11 cellular contexts compared by ENCODE assay signal in the genomic region with DNA sequence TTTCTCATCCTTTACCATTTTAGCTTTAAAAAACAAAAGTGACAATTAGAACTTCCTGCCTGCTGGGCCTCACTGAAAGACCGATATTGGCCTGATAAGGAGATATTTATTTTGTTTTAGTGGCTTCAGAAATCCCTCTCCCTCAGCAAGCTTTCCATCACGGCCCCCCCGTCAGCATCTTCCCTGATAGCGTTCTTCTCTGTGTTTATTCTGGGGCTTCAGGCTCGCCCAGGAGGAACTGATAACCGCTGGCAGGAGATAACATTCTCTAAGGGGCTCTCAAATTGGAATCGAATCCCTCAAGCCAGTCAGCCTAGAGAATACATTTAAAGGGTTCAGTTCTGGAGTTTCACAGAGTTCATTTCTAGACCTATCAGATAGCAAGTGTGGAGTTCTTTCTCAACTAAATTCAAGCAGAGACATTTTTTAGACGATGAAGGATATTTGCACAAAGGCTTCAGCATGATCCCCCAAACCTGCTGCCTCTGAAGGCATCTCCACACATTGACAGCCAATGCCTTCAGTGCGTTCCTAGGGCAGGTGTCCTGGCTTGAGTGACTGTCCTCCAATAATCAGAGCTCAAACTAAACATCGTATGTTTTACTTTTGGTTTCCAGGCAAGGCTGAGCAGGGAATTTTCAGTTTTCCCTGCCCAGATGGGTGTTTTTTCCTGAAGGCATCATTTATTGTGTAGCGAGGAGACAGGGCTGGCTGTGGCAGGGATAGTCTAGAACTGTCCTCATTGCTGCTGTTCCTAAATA. TPM values are rescaled to one million over a fixed set of nuclear protein-coding genes. Genes with fewer than 3 reads are reported as not detected.
DNase-seq lines count a peak whose midpoint lies in the region; ATAC-seq and TF ChIP-seq lines count a peak whose summit lies in the region.
"Had no signal": no experiment of that assay in that cellular context is flagged by ENCODE, and none has a peak within 500 bp of the region (broad histone marks: within the 10 kb centered on the region; RNA-seq: fewer than 3 reads in every experiment).

No MANE protein-coding gene starts in this region.

- H3K9me3 Mint-ChIP-seq in activated CD4-positive, alpha-beta T cell treated with anti-CD3 and anti-CD28 coated beads for 36 hours (ENCODE audit: low read depth): no peaks in the 10 kb centered on the region
- no peaks in the 10 kb centered on the region for H3K9me3 Mint-ChIP-seq in T-cell

- intact Hi-C loops in activated CD4-positive, alpha-beta T cell treated with anti-CD3 and anti-CD28 coated beads for 36 hours (cut with DNase I, micrococcal nuclease): loop anchor here (1.0 to 2.0 kb wide), 7 partner anchors 11 to 418 kb away; a partner anchor contains a TSS
- intact Hi-C loops in esophagus squamous epithelium (cut with DNase I): no loop called here

- WGBS in esophagus squamous epithelium, 2 donors: 54 to 58% methylated on average over 11 of the region's 11 CpGs
- 46% methylated on average over 11 of the region's 11 CpGs for WGBS in smooth muscle cell (ENCODE audit: low lambda C conversion rate)

- H3K4me1 Mint-ChIP-seq in activated CD4-positive, alpha-beta T cell treated with anti-CD3 and anti-CD28 coated beads for 36 hours: peaks cover 83% of the 10 kb centered on the region
- peaks cover 65 to 91% (median 91%) of the 10 kb centered on the region in 3 donors for H3K4me1 Mint-ChIP-seq in T-cell

- POLR2A ChIA-PET in activated CD4-positive, alpha-beta T cell treated with anti-CD3 and anti-CD28 coated beads for 36 hours (lab: Charles Lee): interaction anchor here (0.8 to 1.0 kb wide), 4 partner anchors 20 to 104 kb away, joined by 3 to 10 read pairs (median 6); no protein-coding TSS in a partner anchor
- POLR2A ChIA-PET in T-cell (lab: Charles Lee): interaction anchor here in 1 of 2 donors (0.5 to 1.0 kb wide), 2 partner anchors 109 to 645 kb away, joined by 3 read pairs; no protein-coding TSS in a partner anchor

- peaks cover 16 to 42% (median 20%) of the 10 kb centered on the region in 3 donors for H3K36me3 ChIP-seq in esophagus squamous epithelium
- peaks cover 15% of the 10 kb centered on the region for H3K36me3 ChIP-seq in smooth muscle cell (ENCODE audit: low read depth)

- H3K9me3 ChIP-seq in esophagus squamous epithelium: no peaks in the 10 kb centered on the region
- no peaks in the 10 kb centered on the region for H3K9me3 ChIP-seq in smooth muscle cell (replicated peaks; ENCODE audit: low read depth)
- H3K9me3 ChIP-seq: tibial nerve had no signal

- peaks cover 71% of the 10 kb centered on the region for H3K36me3 Mint-ChIP-seq in activated CD4-positive, alpha-beta T cell treated with anti-CD3 and anti-CD28 coated beads for 36 hours (ENCODE audit: low read depth)
- peaks cover 58% of the 10 kb centered on the region for H3K36me3 Mint-ChIP-seq in T-cell

- no peaks in the 10 kb centered on the region for H3K79me2 ChIP-seq in smooth muscle cell (ENCODE audit: low read depth)

- H3K27ac ChIP-seq in esophagus squamous epithelium: peak overlapping the region; percentile 54 to 78 (median 56)
- H3K27ac ChIP-seq in smooth muscle cell (ENCODE audit: low read depth): no peak overlapping the region

- no peak for TF ChIP-seq CTCF in esophagus squamous epithelium (IDR thresholded peaks at IDR 0.05)
- TF ChIP-seq CTCF in smooth muscle cell (IDR thresholded peaks at IDR 0.05; ENCODE audit: borderline replicate concordance, insufficient read depth, poor library complexity, severe bottlenecking): no peak

- peaks cover 2% of the 10 kb centered on the region for H3F3A ChIP-seq in smooth muscle cell (ENCODE audit: low read depth)

- H3K4me1 ChIP-seq in esophagus squamous epithelium: peaks cover 11 to 73% (median 26%) of the 10 kb centered on the region in 3 donors
- peaks cover 26% of the 10 kb centered on the region for H3K4me1 ChIP-seq in smooth muscle cell (ENCODE audit: low read depth)

- peaks cover 14% of the 10 kb centered on the region for H3K27me3 Mint-ChIP-seq in activated CD4-positive, alpha-beta T cell treated with anti-CD3 and anti-CD28 coated beads for 36 hours
- H3K27me3 Mint-ChIP-seq in T-cell: no peaks in the 10 kb centered on the region

- H3K4me3 ChIP-seq in esophagus squamous epithelium: peak overlapping the region; percentile 5 to 67 (median 41)
- H3K4me3 ChIP-seq in smooth muscle cell: no peak overlapping the region

- no peak overlapping the region for H3K9ac ChIP-seq in smooth muscle cell (ENCODE audit: low read depth)

- DNase-seq in activated CD4-positive, alpha-beta T cell treated with anti-CD3 and anti-CD28 coated beads for 36 hours: no peak
- DNase-seq in activated CD4-positive, alpha-beta T cell treated with anti-CD3 and anti-CD28 coated beads for 1 hour: no peak
- DNase-seq in T-cell: no peak
- no peak for DNase-seq in esophagus squamous epithelium (lab: John Stamatoyannopoulos, UW)
- no peak for DNase-seq in smooth muscle cell (lab: John Stamatoyannopoulos, UW; ENCODE audit: unreplicated experiment)
- no peak for DNase-seq in SKM-1 (lab: John Stamatoyannopoulos, UW; ENCODE audit: unreplicated experiment)
- no peak for DNase-seq in cerebellar nuclear complex (lab: John Stamatoyannopoulos, UW)
- no peak for DNase-seq in activated CD8-positive, alpha-beta memory T cell treated with anti-CD3 and anti-CD28 coated beads for 24 hours
- DNase-seq: ACHN, dermis blood vessel endothelial cell had no signal

- CTCF ChIA-PET in activated CD4-positive, alpha-beta T cell treated with anti-CD3 and anti-CD28 coated beads for 36 hours (lab: Charles Lee): interaction anchor here (0.6 to 2.2 kb wide), 8 partner anchors 9 to 519 kb away, joined by 3 to 9 read pairs (median 4); no protein-coding TSS in a partner anchor
- CTCF ChIA-PET in T-cell (lab: Charles Lee): interaction anchor here (0.7 to 1.0 kb wide), 3 partner anchors 8 to 112 kb away, joined by 3 read pairs; no protein-coding TSS in a partner anchor

- H2AFZ ChIP-seq in smooth muscle cell (ENCODE audit: low read depth): no peak overlapping the region

- H3K27ac Mint-ChIP-seq in activated CD4-positive, alpha-beta T cell treated with anti-CD3 and anti-CD28 coated beads for 36 hours: peak overlapping the region; percentile 84
- H3K27ac Mint-ChIP-seq in T-cell: peak overlapping the region; percentile 96 to 98

- ATAC-seq in activated CD4-positive, alpha-beta T cell treated with anti-CD3 and anti-CD28 coated beads for 36 hours: no peak
- no peak for ATAC-seq in T-cell (replicated peaks in 1 of 4)

- no peak for TF ChIP-seq POLR2A in esophagus squamous epithelium (IDR thresholded peaks at IDR 0.05)

- peak overlapping the region; percentile 18 for H3K4me2 ChIP-seq in smooth muscle cell

- H4K20me1 ChIP-seq in smooth muscle cell (ENCODE audit: low read depth): peaks cover 36% of the 10 kb centered on the region

- H3K4me3 Mint-ChIP-seq in activated CD4-positive, alpha-beta T cell treated with anti-CD3 and anti-CD28 coated beads for 36 hours: peak overlapping the region; percentile 82
- H3K4me3 Mint-ChIP-seq in T-cell: peak overlapping the region; percentile 88 to 93 (median 88)

- H3K27me3 ChIP-seq in esophagus squamous epithelium (no peaks in the 10 kb centered on the region), smooth muscle cell (ENCODE audit: low read depth) (no peaks in the 10 kb centered on the region)

RNA-seq across cellular contexts. Expression of a gene that starts 17.0 kb away (rescaled TPM):
- 10 to 100 TPM; 20.1 to 35.6 TPM for total RNA-seq in activated CD4-positive, alpha-beta T cell treated with anti-CD3 and anti-CD28 coated beads for 36 hours
- total RNA-seq in T-cell: 100 to 1,000 TPM in 1 of 5 donors, 10 to 100 TPM in 4; 21.9 to 108 (median 30.6) TPM
- 10 to 100 TPM; 18.3 to 75.8 (median 35.4) TPM for total RNA-seq in esophagus squamous epithelium
- total RNA-seq in smooth muscle cell: 15.6 and 16.1 TPM in 2 replicates
- 13.3 and 15.1 TPM in 2 replicates for polyA plus RNA-seq in smooth muscle cell
